Comparison of ENCODE assay signal across 8 cellular contexts in genomic region chr1:182601416-182601786, GRCh38. TPM values are rescaled to one million over a fixed set of nuclear protein-coding genes. Genes with fewer than 3 reads are reported as not detected.
DNase-seq lines count a peak whose midpoint lies in the region; ATAC-seq and TF ChIP-seq lines count a peak whose summit lies in the region.

No MANE protein-coding gene starts in this region.

- no peaks in the 10 kb centered on the region for H3K27me3 ChIP-seq in SK-N-SH (ENCODE audit: insufficient read depth)
- H3K27me3 ChIP-seq in heart left ventricle, result no peaks in the 10 kb centered on the region

- TF ChIP-seq EP300 in SK-N-SH (IDR thresholded peaks at IDR 0.05; ENCODE audit: borderline replicate concordance in 1 of 2, low read depth in 1 of 2, low read length in 1 of 2), result peak in 1 of 2 experiments; percentile 51; a peak in 2 of 4 replicates

- no peak overlapping the region for H3K4me3 Mint-ChIP-seq in activated naive CD8-positive, alpha-beta T cell treated with anti-CD3 and anti-CD28 coated beads, Interleukin-2, amount 50 U/mL, for 24 hours

- CTCF ChIA-PET in SK-N-SH (lab: Yijun Ruan, JAX), result interaction anchor here (0.6 to 17.7 kb wide), 39 partner anchors 9 to 626 kb away, joined by 3 to 829 read pairs (median 5); partner anchors contain the start of genes NPL and RNASEL

- no peaks in the 10 kb centered on the region for H3K36me3 Mint-ChIP-seq in activated naive CD8-positive, alpha-beta T cell treated with anti-CD3 and anti-CD28 coated beads, Interleukin-2, amount 50 U/mL, for 24 hours (ENCODE audit: low read depth)

- DNase-seq in NCI-H1417 (lab: John Stamatoyannopoulos, UW), result peak; percentile 64 to 94 (median 93)
- no peak for DNase-seq in NCI-H1417 treated with DMSO at 0.1 percent for 48 hours (lab: John Stamatoyannopoulos, UW)
- DNase-seq in NCI-H128 (lab: John Stamatoyannopoulos, UW; ENCODE audit: unreplicated experiment), result peak; percentile 77
- peak; percentile 81 for DNase-seq in SK-N-SH
- peak; percentile 67 for DNase-seq in activated naive CD8-positive, alpha-beta T cell treated with anti-CD3 and anti-CD28 coated beads, Interleukin-2, amount 50 U/mL, for 24 hours
- DNase-seq in heart left ventricle, result peak in 4 of 5 donors; percentile 64 to 79 (median 76)
- peak in 6 of 10 donors; percentile 33 to 91 (median 58) for DNase-seq in posterior cingulate gyrus

- WGBS in SK-N-SH (ENCODE audit: low lambda C conversion rate), result 7% methylated on average over 5 of the region's 6 CpGs
- 10 to 17% (median 14%) methylated on average over 6 of the region's 6 CpGs for WGBS in heart left ventricle, 4 donors

- peaks cover 36% of the 10 kb centered on the region for H3K4me1 Mint-ChIP-seq in activated naive CD8-positive, alpha-beta T cell treated with anti-CD3 and anti-CD28 coated beads, Interleukin-2, amount 50 U/mL, for 24 hours

- H3K27me3 Mint-ChIP-seq in activated naive CD8-positive, alpha-beta T cell treated with anti-CD3 and anti-CD28 coated beads, Interleukin-2, amount 50 U/mL, for 24 hours, result peaks cover 18% of the 10 kb centered on the region

- TF ChIP-seq RAD21 in SK-N-SH (IDR thresholded peaks at IDR 0.05; ENCODE audit: low read length), result peak; percentile 98

- no peaks in the 10 kb centered on the region for H4K20me1 ChIP-seq in SK-N-SH (ENCODE audit: insufficient read depth)

- no peak overlapping the region for H3K4me2 ChIP-seq in SK-N-SH

- H3K4me1 ChIP-seq in SK-N-SH (ENCODE audit: control insufficient read depth in 1 of 2, insufficient read depth in 2 of 2, low read depth in 1 of 2, low read length in 1 of 2) (peaks cover 0 to 33% of the 10 kb centered on the region in 2 experiments; a peak in 1 of 4 replicates), heart left ventricle (peaks cover 0 to 63% (median 21%) of the 10 kb centered on the region in 12 donors)

- ATAC-seq in activated naive CD8-positive, alpha-beta T cell treated with anti-CD3 and anti-CD28 coated beads, Interleukin-2, amount 50 U/mL, for 24 hours, result no peak
- ATAC-seq in heart left ventricle (peak in 3 of 4 donors; percentile 27 to 55 (median 41)), HG03159 (IDR thresholded peaks at IDR 0.05; ENCODE audit: unreplicated experiment) (no peak)

- H3K9ac ChIP-seq in SK-N-SH, result no peak overlapping the region

- H3K27ac ChIP-seq in SK-N-SH (ENCODE audit: low read depth in 2 of 2, low read length in 1 of 2) (peak overlapping the region in 1 of 2 experiments; percentile 45; a peak in 2 of 4 replicates), heart left ventricle (peak overlapping the region in 10 of 12 donors; percentile 5 to 74 (median 34))

- H3F3A ChIP-seq in SK-N-SH (replicated peaks; ENCODE audit: insufficient read depth), result no peaks in the 10 kb centered on the region

- POLR2A ChIA-PET in SK-N-SH (lab: Yijun Ruan, JAX), result interaction anchor here (1.1 kb wide), 1 partner anchor 181 kb away, joined by 3 read pairs; no protein-coding TSS in a partner anchor

- no peaks in the 10 kb centered on the region for H3K9me3 Mint-ChIP-seq in activated naive CD8-positive, alpha-beta T cell treated with anti-CD3 and anti-CD28 coated beads, Interleukin-2, amount 50 U/mL, for 24 hours

- H3K4me3 ChIP-seq in SK-N-SH (ENCODE audit: low read depth in 2 of 2, low read length in 1 of 2), result peak overlapping the region in 1 of 2 experiments; percentile 18; a peak in 1 of 4 replicates
- H3K4me3 ChIP-seq in heart left ventricle, result peak overlapping the region in 7 of 12 donors; percentile 54 to 94 (median 70)

- H3K27ac Mint-ChIP-seq in activated naive CD8-positive, alpha-beta T cell treated with anti-CD3 and anti-CD28 coated beads, Interleukin-2, amount 50 U/mL, for 24 hours, result no peak overlapping the region

- H3K9me2 ChIP-seq in SK-N-SH, result no peaks in the 10 kb centered on the region

- TF ChIP-seq POLR2A in heart left ventricle (IDR thresholded peaks at IDR 0.05), result no peak

- H3K79me2 ChIP-seq in SK-N-SH (ENCODE audit: insufficient read depth), result no peaks in the 10 kb centered on the region

- H2AFZ ChIP-seq in SK-N-SH (ENCODE audit: low read depth), result no peak overlapping the region

- no peaks in the 10 kb centered on the region for H3K36me3 ChIP-seq in SK-N-SH (replicated peaks in 1 of 2; ENCODE audit: control insufficient read depth in 1 of 2, insufficient read depth in 2 of 2, low read length in 1 of 2)
- H3K36me3 ChIP-seq in heart left ventricle, result peaks cover 0 to 25% (median 5%) of the 10 kb centered on the region in 9 donors

- TF ChIP-seq CTCF in SK-N-SH (IDR thresholded peaks at IDR 0.05) (peak; percentile 88), heart left ventricle (IDR thresholded peaks at IDR 0.05) (peak; percentile 79 to 96 (median 88))

- no peaks in the 10 kb centered on the region for H3K9me3 ChIP-seq in SK-N-SH
- no peaks in the 10 kb centered on the region for H3K9me3 ChIP-seq in heart left ventricle

- intact Hi-C loops in heart left ventricle (cut with DNase I), result loop anchor here in 8 of 10 donors (1.0 to 5.0 kb wide), 7 partner anchors 76 to 519 kb away; no protein-coding TSS in a partner anchor
- intact Hi-C loops in posterior cingulate gyrus (cut with DNase I), result loop anchor here (1.0 to 10.0 kb wide), 2 partner anchors 188 to 517 kb away; partner anchors contain the start of gene NPL

TF ChIP-seq in SK-N-SH, 30 proteins besides CTCF, POLR2A, EP300 and RAD21 (continues in another document):
- TF ChIP-seq PBX3 (IDR thresholded peaks at IDR 0.05) (no peak), GATA2 (CRISPR knock-in tag; IDR thresholded peaks at IDR 0.05) (no peak), IRF3 (IDR thresholded peaks at IDR 0.05; ENCODE audit: low read depth, low read length) (no peak), FOXJ3 (CRISPR knock-in tag; IDR thresholded peaks at IDR 0.05) (no peak), YY1 (IDR thresholded peaks at IDR 0.05; ENCODE audit: low read depth) (no peak), SMC3 (IDR thresholded peaks at IDR 0.05; ENCODE audit: low read depth, low read length) (peak; percentile 98), MXI1 (IDR thresholded peaks at IDR 0.05; ENCODE audit: low read depth, low read length) (peak; percentile 72; the same call in 1 of the 2 replicates), TCF12 (IDR thresholded peaks at IDR 0.05) (no peak), RFX5 (IDR thresholded peaks at IDR 0.05; ENCODE audit: low read length) (0 out of 2 replicates have a peak, but pooled peaks have one; percentile 43), TAF1 (IDR thresholded peaks at IDR 0.05; ENCODE audit: borderline replicate concordance, low read depth, low read length) (no peak), RCOR1 (IDR thresholded peaks at IDR 0.05; ENCODE audit: low read length) (peak; percentile 32; the same call in 1 of the 2 replicates), USF2 (IDR thresholded peaks at IDR 0.05; ENCODE audit: borderline replicate concordance, low read depth, low read length) (no peak), MAX (IDR thresholded peaks at IDR 0.05; ENCODE audit: low read depth) (peak; percentile 50; the same call in 1 of the 2 replicates), MEF2A (IDR thresholded peaks at IDR 0.05; ENCODE audit: borderline replicate concordance, low read depth) (no peak), SIN3A (IDR thresholded peaks at IDR 0.05; ENCODE audit: borderline replicate concordance, low read depth, low read length) (no peak)

RNA-seq across cellular contexts. Expression of gene RGS16, which starts 2.8 kb away (rescaled TPM):
- polyA plus RNA-seq in SK-N-SH (2012; rRNA removed) (0.79 and 1.7 TPM in 2 replicates), heart left ventricle (1 to 10 TPM; 2.1 TPM)
- 1.2 and 1.9 TPM in 2 replicates for polyA plus RNA-seq in SK-N-SH (2012; cell fraction: cytosol; rRNA removed)
- polyA plus RNA-seq in SK-N-SH (2012; cell fraction: nucleus; rRNA removed), result 0.79 and 1.0 TPM in 2 replicates
- 1 to 10 TPM in 7 of 9 donors, under 1 TPM in 2; 0.75 to 9.3 (median 2.0) TPM for total RNA-seq in heart left ventricle

RNA-seq across cellular contexts. Expression of gene RNASEL, which starts 12.3 kb away (rescaled TPM):
- polyA plus RNA-seq in SK-N-SH (2012; rRNA removed) (not detected in 2 replicates), heart left ventricle (1 to 10 TPM; 1.4 to 1.9 TPM)
- 0.01 TPM in 2 replicates for polyA plus RNA-seq in SK-N-SH (2012; cell fraction: cytosol; rRNA removed)
- not detected in 2 replicates for polyA plus RNA-seq in SK-N-SH (2012; cell fraction: nucleus; rRNA removed)
- total RNA-seq in heart left ventricle, result 1 to 10 TPM; 2.0 to 6.3 (median 3.0) TPM

Comparison
In these comparisons a context has a peak if more than half of its experiments do, and no peak if none do; other contexts are left out.
1. ATAC-seq: peak in heart left ventricle (3 of 4); none in activated naive CD8-positive, alpha-beta T cell treated with anti-CD3 and anti-CD28 coated beads, Interleukin-2, amount 50 U/mL, for 24 hours (single experiment) and HG03159 (single experiment).